Comparison of ENCODE assay signal across 1 cellular context in the genomic region with DNA sequence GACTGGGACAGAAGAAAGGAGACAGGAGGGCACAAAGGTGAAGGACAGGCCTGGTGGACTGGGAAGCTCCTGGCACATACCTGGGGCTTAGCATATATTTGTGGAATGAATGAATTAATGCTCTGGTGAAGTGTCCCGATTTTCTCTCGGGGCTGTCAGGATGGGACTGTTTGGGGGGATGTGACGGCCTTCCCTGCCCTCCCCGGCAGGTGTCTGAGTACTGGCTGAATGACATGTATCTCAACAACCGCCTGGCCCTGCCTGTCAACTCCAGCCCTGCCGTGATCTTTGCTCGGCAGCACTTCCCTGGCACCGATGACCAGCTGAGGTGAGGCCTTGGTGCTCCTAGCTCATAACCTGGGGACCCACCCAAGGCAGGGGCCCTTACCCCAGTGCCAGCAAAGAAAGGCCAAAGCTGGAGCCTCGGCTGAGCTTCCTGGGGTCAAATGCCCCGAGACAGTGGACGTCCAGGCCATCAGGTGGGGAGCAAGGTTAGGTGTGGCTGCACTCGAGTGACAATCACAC.
TF ChIP-seq lines count a peak whose summit lies in the region.

No MANE protein-coding gene starts in this region.

TF ChIP-seq in WTC11, 78 proteins besides CTCF, POLR2A, EP300 and RAD21 (continued from another document):
- TF ChIP-seq ATF3 (CRISPR knock-in tag; conservative IDR thresholded peaks at IDR 0.05) (no peak), NR3C1 (CRISPR knock-in tag; conservative IDR thresholded peaks at IDR 0.05; ENCODE audit: low read depth) (no peak), FOXP4 (CRISPR knock-in tag; IDR thresholded peaks at IDR 0.05) (no peak)
